1 cellular context compared by ENCODE assay signal in genomic region chr19:1274852-1275259, GRCh38.
TF ChIP-seq lines count a peak whose summit lies in the region.

No MANE protein-coding gene starts in this region.

TF ChIP-seq in endothelial cell of umbilical vein, 7 proteins besides CTCF, POLR2A, EP300 and RAD21:
- TF ChIP-seq POLR2AphosphoS5 (IDR thresholded peaks at IDR 0.05; ENCODE audit: insufficient read depth, low read depth, low read length) (no peak), EZH2 (IDR thresholded peaks at IDR 0.05; ENCODE audit: borderline replicate concordance, low read depth, low read length, severe bottlenecking) (no peak), JUN (IDR thresholded peaks at IDR 0.05; ENCODE audit: borderline replicate concordance, insufficient read depth, insufficient read length, low read depth) (no peak), MYC (IDR thresholded peaks at IDR 0.05; ENCODE audit: low read depth, low read length) (no peak), FOS (IDR thresholded peaks at IDR 0.05; ENCODE audit: borderline replicate concordance, insufficient read depth, low read length) (no peak), GATA2 (IDR thresholded peaks at IDR 0.05; ENCODE audit: insufficient read depth, insufficient read length, low read depth, low read length) (no peak)
- TF ChIP-seq, protein P1, sequence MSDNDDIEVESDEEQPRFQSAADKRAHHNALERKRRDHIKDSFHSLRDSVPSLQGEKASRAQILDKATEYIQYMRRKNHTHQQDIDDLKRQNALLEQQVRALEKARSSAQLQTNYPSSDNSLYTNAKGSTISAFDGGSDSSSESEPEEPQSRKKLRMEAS (IDR thresholded peaks at IDR 0.05; ENCODE audit: insufficient read depth, insufficient read length) = no peak
